ENCODE assay signal across 10 cellular contexts in the genomic region with DNA sequence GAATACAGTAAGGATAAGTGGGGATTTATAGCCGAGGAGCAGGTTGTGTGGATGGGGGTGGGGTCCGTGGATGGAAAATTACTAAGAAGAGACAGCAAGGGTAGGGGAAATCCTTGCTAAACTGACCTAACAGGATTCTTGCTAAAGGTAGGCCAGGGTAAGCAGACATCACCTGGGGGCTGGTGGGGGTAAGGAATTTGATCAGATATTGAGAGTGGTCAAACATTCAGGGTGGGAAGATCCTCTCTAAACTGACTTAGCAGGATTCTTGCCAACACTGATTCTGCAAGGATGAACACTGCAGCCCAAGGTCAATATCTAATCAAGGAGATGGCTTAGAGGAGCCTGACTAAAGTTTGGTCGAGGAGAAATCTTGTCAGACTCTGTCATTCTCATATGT.
"Had no signal": no experiment of that assay in that cellular context is flagged by ENCODE, and none has a peak within 500 bp of the region (broad histone marks: within the 10 kb centered on the region; RNA-seq: fewer than 3 reads in every experiment).

No MANE protein-coding gene starts in this region.

- ATAC-seq: activated naive CD4-positive, alpha-beta T cell treated with anti-CD3 and anti-CD28 coated beads, Interleukin-2, amount 50 U/mL, for 72 hours; sciatic nerve had no signal

- H3K4me3 ChIP-seq: coronary artery, esophagus squamous epithelium, ovary, uterus had no signal

- H3K36me3 ChIP-seq: esophagus squamous epithelium, ovary, uterus had no signal

- DNase-seq: activated effector memory CD4-positive, alpha-beta T cell treated with Interleukin-2 at 50 U/mL for 16 hours; effector CD4-positive, alpha-beta T cell; esophagus squamous epithelium; hippocampal formation; ovary; uterus had no signal

- H3K27ac Mint-ChIP-seq: T-helper 1 cell treated with Interleukin-12 subunit alpha and Interleukin-12 subunit beta and Interleukin-4 antibody, amounts not matched to agents 30 μg/mL and 1 μg/mL, for 36 hours had no signal

- H3K9me3 ChIP-seq: esophagus squamous epithelium, ovary, uterus had no signal

- H3K4me3 Mint-ChIP-seq: T-helper 1 cell treated with Interleukin-12 subunit alpha and Interleukin-12 subunit beta and Interleukin-4 antibody, amounts not matched to agents 30 μg/mL and 1 μg/mL, for 36 hours had no signal

- H3K27me3 ChIP-seq: esophagus squamous epithelium, ovary, uterus had no signal

- H3K27ac ChIP-seq: coronary artery, esophagus squamous epithelium, ovary, uterus had no signal
